In genomic region chr11:47431356-47432083, GRCh38 we compare ENCODE assay signal across 1 cellular context.
A peak's percentile ranks its signal among the peaks of the same experiment; 100 is the strongest.
TF ChIP-seq lines count a peak whose summit lies in the region.

No MANE protein-coding gene starts in this region.

TF ChIP-seq in HepG2, 621 proteins besides CTCF, POLR2A, EP300 and RAD21 (continued from another document and continues in another):
- no peak for TF ChIP-seq DDIT3 (CRISPR knock-in tag; IDR thresholded peaks at IDR 0.05)
- no peak for TF ChIP-seq ZBTB33 (CRISPR knock-in tag; IDR thresholded peaks at IDR 0.05)
- no peak for TF ChIP-seq ZNF281 (CRISPR knock-in tag; IDR thresholded peaks at IDR 0.05; ENCODE audit: borderline replicate concordance)
- no peak for TF ChIP-seq IKZF1 (IDR thresholded peaks at IDR 0.05)
- TF ChIP-seq TFDP2 (CRISPR knock-in tag; IDR thresholded peaks at IDR 0.05), result no peak
- TF ChIP-seq MZF1 (CRISPR knock-in tag; IDR thresholded peaks at IDR 0.05; ENCODE audit: borderline replicate concordance), result no peak
- TF ChIP-seq NFAT5 (CRISPR knock-in tag; IDR thresholded peaks at IDR 0.05), result no peak
- peak; percentile 58; the same call in 1 of the 2 replicates for TF ChIP-seq RXRB (CRISPR knock-in tag; IDR thresholded peaks at IDR 0.05; ENCODE audit: borderline replicate concordance)
- TF ChIP-seq GPN1 (CRISPR knock-in tag; IDR thresholded peaks at IDR 0.05; ENCODE audit: borderline replicate concordance), result no peak
- no peak for TF ChIP-seq ZNF337 (CRISPR knock-in tag; IDR thresholded peaks at IDR 0.05; ENCODE audit: borderline replicate concordance, low read depth)
- TF ChIP-seq HNF4G (IDR thresholded peaks at IDR 0.05; ENCODE audit: borderline replicate concordance, low read depth, low read length), result peak; percentile 62; the same call in 1 of the 2 replicates
- no peak for TF ChIP-seq HNF4G (CRISPR knock-in tag; IDR thresholded peaks at IDR 0.05; ENCODE audit: borderline replicate concordance, low read depth)
- TF ChIP-seq ZNF225 (CRISPR knock-in tag; IDR thresholded peaks at IDR 0.05), result no peak
- no peak for TF ChIP-seq KAT2B (IDR thresholded peaks at IDR 0.05; ENCODE audit: borderline replicate concordance, low read depth, low read length)
- no peak for TF ChIP-seq ZNF768 (CRISPR knock-in tag; IDR thresholded peaks at IDR 0.05)
- no peak for TF ChIP-seq ZNF562 (CRISPR knock-in tag; IDR thresholded peaks at IDR 0.05; ENCODE audit: borderline replicate concordance)
- TF ChIP-seq ZNF205 (CRISPR knock-in tag; IDR thresholded peaks at IDR 0.05), result peak; percentile 82; the same call in 1 of the 2 replicates
- no peak for TF ChIP-seq ZNF18 (CRISPR knock-in tag; IDR thresholded peaks at IDR 0.05; ENCODE audit: insufficient replicate concordance)
- TF ChIP-seq ZNF672 (CRISPR knock-in tag; IDR thresholded peaks at IDR 0.05), result no peak
- TF ChIP-seq SRSF1 (optimal IDR thresholded peaks at IDR 0.05; ENCODE audit: low read depth, low read length), result no peak
- TF ChIP-seq ERF (CRISPR knock-in tag; IDR thresholded peaks at IDR 0.05), result no peak
- TF ChIP-seq ZNF350 (CRISPR knock-in tag; IDR thresholded peaks at IDR 0.05; ENCODE audit: borderline replicate concordance, low read depth), result no peak
- TF ChIP-seq HMGA1 (CRISPR knock-in tag; conservative IDR thresholded peaks at IDR 0.05), result no peak
- no peak for TF ChIP-seq ZNF362 (CRISPR knock-in tag; IDR thresholded peaks at IDR 0.05; ENCODE audit: borderline replicate concordance)
- no peak for TF ChIP-seq IRF2 (CRISPR knock-in tag; IDR thresholded peaks at IDR 0.05)
- no peak for TF ChIP-seq GLI4 (CRISPR knock-in tag; IDR thresholded peaks at IDR 0.05; ENCODE audit: borderline replicate concordance)
- TF ChIP-seq ZSCAN21 (CRISPR knock-in tag; IDR thresholded peaks at IDR 0.05; ENCODE audit: borderline replicate concordance), result no peak
- no peak for TF ChIP-seq ZSCAN9 (CRISPR knock-in tag; IDR thresholded peaks at IDR 0.05; ENCODE audit: borderline replicate concordance)
- no peak for TF ChIP-seq ZXDC (CRISPR knock-in tag; IDR thresholded peaks at IDR 0.05)
- TF ChIP-seq ARID3A (IDR thresholded peaks at IDR 0.05; ENCODE audit: low read depth, low read length), result no peak
- no peak for TF ChIP-seq CHD2 (IDR thresholded peaks at IDR 0.05; ENCODE audit: low read depth, low read length)
- TF ChIP-seq CC2D1A (CRISPR knock-in tag; IDR thresholded peaks at IDR 0.05), result no peak
- no peak for TF ChIP-seq PITX1 (CRISPR knock-in tag; IDR thresholded peaks at IDR 0.05)
- no peak for TF ChIP-seq PHF20 (CRISPR knock-in tag; IDR thresholded peaks at IDR 0.05)
- TF ChIP-seq CREBL2 (CRISPR knock-in tag; IDR thresholded peaks at IDR 0.05; ENCODE audit: borderline replicate concordance), result no peak
- no peak for TF ChIP-seq ZNF17 (CRISPR knock-in tag; IDR thresholded peaks at IDR 0.05)
- no peak for TF ChIP-seq EHMT2 (IDR thresholded peaks at IDR 0.05; ENCODE audit: borderline replicate concordance, low read depth, low read length)
- TF ChIP-seq HMGXB4 (CRISPR knock-in tag; IDR thresholded peaks at IDR 0.05; ENCODE audit: borderline replicate concordance in 1 of 2, low read depth in 1 of 2), result no peak
- no peak for TF ChIP-seq ZSCAN31 (CRISPR knock-in tag; IDR thresholded peaks at IDR 0.05; ENCODE audit: low read depth)
- no peak for TF ChIP-seq ZNF329 (CRISPR knock-in tag; IDR thresholded peaks at IDR 0.05; ENCODE audit: low read depth)
